Comparison of ENCODE assay signal across 8 cellular contexts in the genomic region with DNA sequence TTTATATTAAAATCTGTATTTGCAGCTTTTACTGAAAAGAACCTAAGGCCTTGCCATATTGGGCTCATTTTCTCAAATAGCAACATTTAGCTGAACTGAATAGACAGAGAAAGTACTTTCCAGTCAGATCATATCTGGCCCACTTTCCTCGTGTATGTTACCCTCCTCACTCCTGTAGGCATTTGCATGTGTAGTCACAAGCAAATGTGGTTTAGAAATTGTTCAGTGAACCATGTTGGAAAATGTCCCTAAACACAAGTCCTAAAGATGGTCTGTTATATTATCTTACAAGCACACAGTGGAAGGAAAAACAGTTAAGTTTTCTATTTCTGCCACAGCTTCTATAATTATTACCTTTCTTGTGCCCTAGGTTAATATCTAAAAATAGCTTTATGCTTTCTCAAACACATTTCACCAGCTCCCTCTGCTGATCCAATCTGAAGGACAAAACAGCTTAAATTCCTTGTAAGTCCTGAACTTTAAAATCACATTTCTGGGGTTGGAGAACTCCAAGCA. TPM values are rescaled to one million over a fixed set of nuclear protein-coding genes. Genes with fewer than 3 reads are reported as not detected.
DNase-seq lines count a peak whose midpoint lies in the region; ATAC-seq and TF ChIP-seq lines count a peak whose summit lies in the region.

No MANE protein-coding gene starts in this region.

- CTCF ChIA-PET in activated CD8-positive, alpha-beta memory T cell treated with anti-CD3 and anti-CD28 coated beads, Interleukin-2, amount 10 ng/mL, durations not matched to agents 7 days and 5 days (lab: Charles Lee) = interaction anchor here (0.8 to 3.0 kb wide), 20 partner anchors 8 to 622 kb away, joined by 3 to 26 read pairs (median 4); a partner anchor contains a TSS

- H3K9me3 Mint-ChIP-seq in activated CD8-positive, alpha-beta memory T cell treated with anti-CD3 and anti-CD28 coated beads, Interleukin-2, amount 10 ng/mL, durations not matched to agents 7 days and 5 days (ENCODE audit: low read depth) = no peaks in the 10 kb centered on the region
- no peaks in the 10 kb centered on the region for H3K9me3 Mint-ChIP-seq in stimulated activated memory B cell treated with anti-CD40 and anti-IgM and Interleukin-4, amounts not matched to agents 10 μg/mL and 1 μg/mL and 100 μg/mL, for 72 hours

- H3K9me3 ChIP-seq in breast epithelium = no peaks in the 10 kb centered on the region

- no peaks in the 10 kb centered on the region for H3K36me3 ChIP-seq in breast epithelium

- H3K4me1 Mint-ChIP-seq in activated CD8-positive, alpha-beta memory T cell treated with anti-CD3 and anti-CD28 coated beads, Interleukin-2, amount 10 ng/mL, durations not matched to agents 7 days and 5 days = peaks cover 15% of the 10 kb centered on the region
- peaks cover 18% of the 10 kb centered on the region for H3K4me1 Mint-ChIP-seq in stimulated activated memory B cell treated with anti-CD40 and anti-IgM and Interleukin-4, amounts not matched to agents 10 μg/mL and 1 μg/mL and 100 μg/mL, for 72 hours

- H3K4me3 ChIP-seq in breast epithelium = peak overlapping the region in 1 of 3 donors; percentile 41

- TF ChIP-seq CTCF in breast epithelium (IDR thresholded peaks at IDR 0.05) = no peak

- H3K27ac Mint-ChIP-seq in activated CD8-positive, alpha-beta memory T cell treated with anti-CD3 and anti-CD28 coated beads, Interleukin-2, amount 10 ng/mL, durations not matched to agents 7 days and 5 days = peak overlapping the region; percentile 31
- peak overlapping the region; percentile 84 for H3K27ac Mint-ChIP-seq in stimulated activated memory B cell treated with anti-CD40 and anti-IgM and Interleukin-4, amounts not matched to agents 10 μg/mL and 1 μg/mL and 100 μg/mL, for 72 hours

- H3K4me3 Mint-ChIP-seq in activated CD8-positive, alpha-beta memory T cell treated with anti-CD3 and anti-CD28 coated beads, Interleukin-2, amount 10 ng/mL, durations not matched to agents 7 days and 5 days = no peak overlapping the region
- peak overlapping the region; percentile 79 for H3K4me3 Mint-ChIP-seq in stimulated activated memory B cell treated with anti-CD40 and anti-IgM and Interleukin-4, amounts not matched to agents 10 μg/mL and 1 μg/mL and 100 μg/mL, for 72 hours

- no peaks in the 10 kb centered on the region for H3K4me1 ChIP-seq in breast epithelium

- no peak for DNase-seq in activated CD8-positive, alpha-beta memory T cell treated with anti-CD3 and anti-CD28 coated beads, Interleukin-2, amount 10 ng/mL, durations not matched to agents 7 days and 5 days
- no peak for DNase-seq in activated CD8-positive, alpha-beta memory T cell treated with anti-CD3 and anti-CD28 coated beads, Interleukin-2, amount 50 U/mL, for 4 hours
- DNase-seq in breast epithelium (ENCODE audit: low spot score in 2 of 2) = no peak
- DNase-seq in GDM1 (lab: John Stamatoyannopoulos, UW) = no peak
- DNase-seq in globus pallidus (ENCODE audit: low spot score) = no peak
- DNase-seq in NCI-H2081 (lab: John Stamatoyannopoulos, UW) = no peak

- no peaks in the 10 kb centered on the region for H3K36me3 Mint-ChIP-seq in activated CD8-positive, alpha-beta memory T cell treated with anti-CD3 and anti-CD28 coated beads, Interleukin-2, amount 10 ng/mL, durations not matched to agents 7 days and 5 days
- H3K36me3 Mint-ChIP-seq in stimulated activated memory B cell treated with anti-CD40 and anti-IgM and Interleukin-4, amounts not matched to agents 10 μg/mL and 1 μg/mL and 100 μg/mL, for 72 hours = peaks cover 9% of the 10 kb centered on the region

- no peaks in the 10 kb centered on the region for H3K27me3 ChIP-seq in breast epithelium

- peak overlapping the region; percentile 53 to 73 for H3K27ac ChIP-seq in breast epithelium

- ATAC-seq in activated CD8-positive, alpha-beta memory T cell treated with anti-CD3 and anti-CD28 coated beads, Interleukin-2, amount 10 ng/mL, durations not matched to agents 7 days and 5 days = no peak
- ATAC-seq in HG03060 (IDR thresholded peaks at IDR 0.05; ENCODE audit: low read depth, unreplicated experiment) = peak; percentile 54
- ATAC-seq in stimulated activated memory B cell treated with anti-CD40 and anti-IgM and Interleukin-4, amounts not matched to agents 10 μg/mL and 1 μg/mL and 100 μg/mL, for 72 hours = peak; percentile 79

- TF ChIP-seq POLR2A in breast epithelium (IDR thresholded peaks at IDR 0.05) = no peak

- intact Hi-C loops in breast epithelium (cut with DNase I; ENCODE audit: low total_unique reads) = loop anchor here (10.0 kb wide), 1 partner anchor 69 kb away; a partner anchor contains a TSS

- H3K27me3 Mint-ChIP-seq in activated CD8-positive, alpha-beta memory T cell treated with anti-CD3 and anti-CD28 coated beads, Interleukin-2, amount 10 ng/mL, durations not matched to agents 7 days and 5 days = no peaks in the 10 kb centered on the region
- H3K27me3 Mint-ChIP-seq in stimulated activated memory B cell treated with anti-CD40 and anti-IgM and Interleukin-4, amounts not matched to agents 10 μg/mL and 1 μg/mL and 100 μg/mL, for 72 hours = no peaks in the 10 kb centered on the region

RNA-seq across cellular contexts. Expression of a gene that starts 0.6 kb away (rescaled TPM):
- 1 to 10 TPM in 1 of 2 experiments, under 1 TPM in 1; 0.91 to 1.5 TPM for total RNA-seq in activated CD8-positive, alpha-beta memory T cell treated with anti-CD3 and anti-CD28 coated beads, Interleukin-2, amount 10 ng/mL, durations not matched to agents 7 days and 5 days
- 10 to 100 TPM in 2 of 3 donors, 1 to 10 TPM in 1; 7.7 to 27.7 (median 20.3) TPM for total RNA-seq in breast epithelium
